In genomic region chr5:81422671-81423070, GRCh38 we compare ENCODE assay signal across 13 cellular contexts. TPM values are rescaled to one million over a fixed set of nuclear protein-coding genes. Genes with fewer than 3 reads are reported as not detected.
DNase-seq lines count a peak whose midpoint lies in the region; ATAC-seq and TF ChIP-seq lines count a peak whose summit lies in the region.
"Had no signal": no experiment of that assay in that cellular context is flagged by ENCODE, and none has a peak within 500 bp of the region (broad histone marks: within the 10 kb centered on the region; RNA-seq: fewer than 3 reads in every experiment).

No MANE protein-coding gene starts in this region.

- POLR2A ChIA-PET in HEK293 (lab: Yijun Ruan, JAX) = no interaction called here

- H3K4me1 ChIP-seq in ACC112 (ENCODE audit: control insufficient read depth, insufficient read depth, low read length, unreplicated experiment) = peaks cover 38% of the 10 kb centered on the region
- peaks cover 15% of the 10 kb centered on the region for H3K4me1 ChIP-seq in HEK293 (ENCODE audit: control insufficient read depth, insufficient read depth, low read length)
- H3K4me1 ChIP-seq in hepatocyte (ENCODE audit: insufficient read depth) = peaks cover 7% of the 10 kb centered on the region

- TF ChIP-seq CTCF in HEK293 (tag by site-specific recombination; IDR thresholded peaks at IDR 0.05) (no peak), hepatocyte (IDR thresholded peaks at IDR 0.05; ENCODE audit: poor library complexity) (no peak)

- H3K4me3 ChIP-seq in ACC112 (ENCODE audit: low read depth, low read length) = peak overlapping the region; percentile 2; the same call in 1 of the 2 replicates
- no peak overlapping the region for H3K4me3 ChIP-seq in HEK293 (ENCODE audit: low read depth, low read length)
- no peak overlapping the region for H3K4me3 ChIP-seq in hepatocyte

- H3K27ac ChIP-seq in ACC112 (ENCODE audit: low read depth, low read length) (peak overlapping the region; percentile 85), HEK293 (ENCODE audit: extremely low read depth, low read depth, low read length) (no peak overlapping the region), hepatocyte (peak overlapping the region; percentile 42)

- H3K9me3 ChIP-seq in HEK293 (ENCODE audit: control insufficient read depth, insufficient read depth, low read depth, low read length) (no peaks in the 10 kb centered on the region), hepatocyte (ENCODE audit: low read depth) (no peaks in the 10 kb centered on the region)

- DNase-seq in amniotic stem cell (lab: John Stamatoyannopoulos, UW) (peak; percentile 64), hepatocyte (ENCODE audit: low spot score) (peak; percentile 23), germinal center (ENCODE audit: low spot score) (no peak), left cardiac atrium (no peak), GM19238 (ENCODE audit: insufficient read length, low spot score) (no peak)
- no peak for DNase-seq in activated CD4-positive, CD25-positive, alpha-beta regulatory T cell treated with anti-CD3 and anti-CD28 coated beads, Interleukin-2, amount 50 U/mL, for 72 hours
- DNase-seq: activated B cell treated with CpG ODN at 0.5 μM for 24 hours, C1 segment of cervical spinal cord, GOT3 had no signal

- H2AFZ ChIP-seq in ACC112 (ENCODE audit: low read length, unreplicated experiment) = no peak overlapping the region
- H2AFZ ChIP-seq in hepatocyte = no peak overlapping the region

- H3K9me2 ChIP-seq in hepatocyte (replicated peaks; ENCODE audit: insufficient read depth) = no peaks in the 10 kb centered on the region

- intact Hi-C loops in left cardiac atrium (cut with DNase I) = loop anchor here (10.0 kb wide), 2 partner anchors 432 to 742 kb away; no protein-coding TSS in a partner anchor

- H3K36me3 ChIP-seq in ACC112 (ENCODE audit: insufficient read depth, low read length) (no peaks in the 10 kb centered on the region), HEK293 (ENCODE audit: control insufficient read depth in 2 of 2, insufficient read depth in 1 of 2, low read length in 2 of 2) (no peaks in the 10 kb centered on the region), hepatocyte (replicated peaks; ENCODE audit: insufficient read depth, low read depth) (no peaks in the 10 kb centered on the region)

- no peaks in the 10 kb centered on the region for H4K20me1 ChIP-seq in hepatocyte (ENCODE audit: insufficient read depth, poor library complexity, severe bottlenecking)

- H3K4me2 ChIP-seq in hepatocyte = no peak overlapping the region

- H3K27me3 ChIP-seq in ACC112 (ENCODE audit: insufficient read depth, low read length) (no peaks in the 10 kb centered on the region), hepatocyte (no peaks in the 10 kb centered on the region)

- CTCF ChIA-PET in HEK293 (lab: Yijun Ruan, JAX) = no interaction called here

- WGBS in hepatocyte (ENCODE audit: low lambda C conversion rate, missing lambda C conversion rate) = 34% methylated on average over 2 of the region's 2 CpGs

- no peak for ATAC-seq in left cardiac atrium

- H3K79me2 ChIP-seq in ACC112 (ENCODE audit: control insufficient read depth, insufficient read depth, low read length, unreplicated experiment) = no peaks in the 10 kb centered on the region
- H3K79me2 ChIP-seq in hepatocyte = no peaks in the 10 kb centered on the region

TF ChIP-seq in HEK293, 187 proteins besides CTCF, POLR2A, EP300 and RAD21 (continues in another document):
- no peak for TF ChIP-seq ZNF530 (tag by site-specific recombination; IDR thresholded peaks at IDR 0.05; ENCODE audit: low read depth)
- TF ChIP-seq ZNF548 (tag by site-specific recombination; IDR thresholded peaks at IDR 0.05) = no peak
- TF ChIP-seq ZNF16 (tag by site-specific recombination; IDR thresholded peaks at IDR 0.05; ENCODE audit: low read depth) = no peak
- TF ChIP-seq ZNF292 (tag by site-specific recombination; IDR thresholded peaks at IDR 0.05; ENCODE audit: borderline replicate concordance, low read depth) = no peak
- TF ChIP-seq ZBTB48 (tag by site-specific recombination; IDR thresholded peaks at IDR 0.05) = peak; percentile 64; the same call in 1 of the 2 replicates
- no peak for TF ChIP-seq ZNF521 (tag by site-specific recombination; IDR thresholded peaks at IDR 0.05)
- no peak for TF ChIP-seq ZNF623 (tag by site-specific recombination; IDR thresholded peaks at IDR 0.05)
- TF ChIP-seq ZBTB11 (tag by site-specific recombination; conservative IDR thresholded peaks at IDR 0.05; ENCODE audit: low read depth) = no peak
- no peak for TF ChIP-seq MEIS1 (CRISPR knock-in tag; IDR thresholded peaks at IDR 0.05; ENCODE audit: borderline replicate concordance)
- TF ChIP-seq REPIN1 (tag by site-specific recombination; IDR thresholded peaks at IDR 0.05; ENCODE audit: low read depth) = no peak
- no peak for TF ChIP-seq ZNF555 (tag by site-specific recombination; conservative IDR thresholded peaks at IDR 0.05)
- no peak for TF ChIP-seq ZNF560 (tag by site-specific recombination; IDR thresholded peaks at IDR 0.05; ENCODE audit: borderline replicate concordance)
- peak; percentile 85 for TF ChIP-seq ZNF600 (tag by site-specific recombination; IDR thresholded peaks at IDR 0.05)
- TF ChIP-seq ZNF211 (tag by site-specific recombination; IDR thresholded peaks at IDR 0.05; ENCODE audit: low read depth) = no peak
- 0 out of 2 replicates have a peak, but pooled peaks have one; percentile 26 for TF ChIP-seq ZNF558 (tag by site-specific recombination; IDR thresholded peaks at IDR 0.05)
- 0 out of 2 replicates have a peak, but pooled peaks have one; percentile 59 for TF ChIP-seq ZNF174 (tag by site-specific recombination; IDR thresholded peaks at IDR 0.05)
- TF ChIP-seq ZNF391 (tag by site-specific recombination; IDR thresholded peaks at IDR 0.05; ENCODE audit: borderline replicate concordance, low read depth) = peak; percentile 55; the same call in 1 of the 2 replicates
- no peak for TF ChIP-seq ZNF404 (tag by site-specific recombination; IDR thresholded peaks at IDR 0.05)
- no peak for TF ChIP-seq ZSCAN16 (tag by site-specific recombination; IDR thresholded peaks at IDR 0.05)
- no peak for TF ChIP-seq GLIS2 (tag by site-specific recombination; IDR thresholded peaks at IDR 0.05)
- TF ChIP-seq ZNF777 (tag by site-specific recombination; IDR thresholded peaks at IDR 0.05; ENCODE audit: borderline replicate concordance) = no peak
- TF ChIP-seq GLI2 (tag by site-specific recombination; IDR thresholded peaks at IDR 0.05; ENCODE audit: borderline replicate concordance, low read depth) = peak; percentile 71; the same call in 1 of the 2 replicates
- no peak for TF ChIP-seq ZFP3 (tag by site-specific recombination; IDR thresholded peaks at IDR 0.05; ENCODE audit: low read depth)
- TF ChIP-seq ZNF48 (tag by site-specific recombination; IDR thresholded peaks at IDR 0.05) = no peak
- TF ChIP-seq HOXA7 (CRISPR knock-in tag; IDR thresholded peaks at IDR 0.05; ENCODE audit: borderline replicate concordance) = no peak
- TF ChIP-seq ZNF350 (tag by site-specific recombination; IDR thresholded peaks at IDR 0.05) = no peak

RNA-seq across cellular contexts. Expression of gene ACOT12, which starts 28.7 kb away (rescaled TPM):
- 9.6 and 10.2 TPM in 2 replicates for total RNA-seq in hepatocyte
- polyA plus RNA-seq in hepatocyte = 2.9 and 5.3 TPM in 2 replicates
- total RNA-seq in left cardiac atrium = not detected
- total RNA-seq: activated B cell treated with CpG ODN at 0.5 μM for 24 hours; activated T-helper 1 cell treated with anti-CD3 and anti-CD28 coated beads, Interleukin-12 subunit alpha, Interleukin-12 subunit beta, Interleukin-2, Interleukin-4 antibody, amounts not matched to agents 30 ng/mL and 10 ng/mL and 1 ng/mL, durations not matched to agents 14 hours and 24 hours and 36 hours; glomerular endothelial cell had no signal

Comparison
In these comparisons a context has a peak if more than half of its experiments do, and no peak if none do; other contexts are left out.
1. DNase-seq: peak in amniotic stem cell (single experiment) and hepatocyte (single experiment); none in germinal center (single experiment), activated CD4-positive, CD25-positive, alpha-beta regulatory T cell treated with anti-CD3 and anti-CD28 coated beads, Interleukin-2, amount 50 U/mL, for 72 hours (single experiment), left cardiac atrium (single experiment) and GM19238 (single experiment).